ENCODE assay signal across 8 cellular contexts in genomic region chr9:39464122-39464777, GRCh38.
DNase-seq lines count a peak whose midpoint lies in the region; ATAC-seq and TF ChIP-seq lines count a peak whose summit lies in the region.
"Not testable (repeated sequence)": the region's sequence is repeated elsewhere in the genome, so short reads cannot be mapped to it uniquely, and the experiment has no call there.

No MANE protein-coding gene starts in this region.

- peak overlapping the region; percentile 51 for H3K9ac ChIP-seq in Karpas-422 (ENCODE audit: low read length)

- not testable (repeated sequence) for TF ChIP-seq POLR2A in erythroblast (IDR thresholded peaks at IDR 0.05; ENCODE audit: low read length)

- H3K4me2 ChIP-seq in GM23338 (peak overlapping the region; percentile 78), Karpas-422 (ENCODE audit: low read depth, low read length, poor library complexity, severe bottlenecking) (peak overlapping the region; percentile 64), PC-9 (peak overlapping the region; percentile 75)

- ATAC-seq in GM23338: peak; percentile 96

- BruUV-seq in PC-9 (replicated peaks; lab: Mats Ljungman, UMichigan): not testable (repeated sequence)

- H3K27ac Mint-ChIP-seq in GM23338: not testable (repeated sequence)
- peak overlapping the region; percentile 87 for H3K27ac Mint-ChIP-seq in activated T-cell treated with anti-CD3 and anti-CD28 coated beads, Interleukin-2, amount 50 U/mL, for 24 hours

- H3K9me2 ChIP-seq in GM23338 (ENCODE audit: insufficient read depth); Karpas-422 (replicated peaks; ENCODE audit: insufficient read depth, low read length); PC-9 (ENCODE audit: insufficient read depth): not testable (repeated sequence)

- peak overlapping the region; percentile 48 for H3K4me3 ChIP-seq in GM23338
- peak overlapping the region; percentile 62; the same call in 1 of the 2 replicates for H3K4me3 ChIP-seq in Karpas-422 (ENCODE audit: low read length)
- peak overlapping the region; percentile 55; the same call in 1 of the 2 replicates for H3K4me3 ChIP-seq in PC-9

- DNase-seq in DMS 273 treated with DMSO at 0.1 percent for 48 hours (lab: John Stamatoyannopoulos, UW) (peak; percentile 74), GM23338 (ENCODE audit: low spot score) (peak; percentile 84), Karpas-422 (peak; percentile 91), PC-9 (peak; percentile 69 to 80), erythroblast (lab: John Stamatoyannopoulos, UW) (peak; percentile 64 to 71), mucosa of gallbladder (ENCODE audit: low spot score) (peak; percentile 90)
- peak; percentile 84 for DNase-seq in activated T-cell treated with anti-CD3 and anti-CD28 coated beads, Interleukin-2, amount 50 U/mL, for 24 hours
- DNase-seq in stimulated activated CD8-positive, alpha-beta memory T cell treated with anti-CD3 and anti-CD28 coated beads, Interleukin-15, amount 100 ng/mL, for 4 hours (ENCODE audit: low read depth in 2 of 2): peak; percentile 41 to 61

- not testable (repeated sequence) for H4K20me1 ChIP-seq in GM23338 (replicated peaks; ENCODE audit: insufficient read depth); Karpas-422 (ENCODE audit: insufficient read depth, low read depth, low read length); PC-9 (ENCODE audit: insufficient read depth)

- H3K27me3 Mint-ChIP-seq in GM23338 (ENCODE audit: insufficient read depth, low read depth, poor library complexity); activated T-cell treated with anti-CD3 and anti-CD28 coated beads, Interleukin-2, amount 50 U/mL, for 24 hours: not testable (repeated sequence)

- POLR2A ChIA-PET in PC-9 (lab: Charles Lee; ENCODE audit: unreplicated experiment): not testable (repeated sequence)

- H3K36me3 Mint-ChIP-seq in GM23338 (ENCODE audit: low read depth); activated T-cell treated with anti-CD3 and anti-CD28 coated beads, Interleukin-2, amount 50 U/mL, for 24 hours (ENCODE audit: low read depth): not testable (repeated sequence)

- H2AFZ ChIP-seq in GM23338: not testable (repeated sequence)
- H2AFZ ChIP-seq in Karpas-422 (ENCODE audit: low read length) (peak overlapping the region; percentile 28), PC-9 (peak overlapping the region; percentile 73; the same call in 1 of the 2 replicates)

- H3K27ac ChIP-seq in GM23338 (ENCODE audit: low read depth); Karpas-422 (ENCODE audit: low read length); PC-9: not testable (repeated sequence)

- H3F3A ChIP-seq in GM23338 (replicated peaks; ENCODE audit: low read depth); PC-9 (ENCODE audit: insufficient read depth, low read depth): not testable (repeated sequence)

- intact Hi-C loops in PC-9 (cut with micrococcal nuclease; ENCODE audit: unreplicated experiment): not testable (repeated sequence)

- H3K4me1 ChIP-seq in GM23338 (ENCODE audit: insufficient read depth); Karpas-422 (ENCODE audit: low read length); PC-9 (replicated peaks; ENCODE audit: insufficient read depth): not testable (repeated sequence)

- H3K4me1 Mint-ChIP-seq in GM23338; activated T-cell treated with anti-CD3 and anti-CD28 coated beads, Interleukin-2, amount 50 U/mL, for 24 hours (ENCODE audit: low read depth): not testable (repeated sequence)

- not testable (repeated sequence) for H3K9me3 ChIP-seq in Karpas-422 (ENCODE audit: low read length); PC-9 (ENCODE audit: insufficient read depth, low read depth)

- CTCF ChIA-PET in PC-9 (lab: Charles Lee): not testable (repeated sequence)

- H3K36me3 ChIP-seq in GM23338 (ENCODE audit: insufficient read depth); Karpas-422 (ENCODE audit: insufficient read depth, low read length); PC-9 (ENCODE audit: low read depth): not testable (repeated sequence)

- TF ChIP-seq CTCF in GM23338 (conservative IDR thresholded peaks at IDR 0.05; ENCODE audit: low read depth in 2 of 2); PC-9 (conservative IDR thresholded peaks at IDR 0.05): not testable (repeated sequence)

- H3K27me3 ChIP-seq in GM23338 (ENCODE audit: insufficient read depth); Karpas-422 (ENCODE audit: low read length); PC-9 (ENCODE audit: insufficient read depth, low read depth): not testable (repeated sequence)

- H3K9me3 Mint-ChIP-seq in GM23338: peaks cover 10% of the 10 kb centered on the region; the same call in 2 of the 3 replicates
- H3K9me3 Mint-ChIP-seq in activated T-cell treated with anti-CD3 and anti-CD28 coated beads, Interleukin-2, amount 50 U/mL, for 24 hours: not testable (repeated sequence)

- H3K79me2 ChIP-seq in GM23338 (replicated peaks; ENCODE audit: insufficient read depth); Karpas-422 (ENCODE audit: low read length); PC-9 (ENCODE audit: low read depth): not testable (repeated sequence)

- peak overlapping the region; percentile 83 for H3K4me3 Mint-ChIP-seq in GM23338
- H3K4me3 Mint-ChIP-seq in activated T-cell treated with anti-CD3 and anti-CD28 coated beads, Interleukin-2, amount 50 U/mL, for 24 hours: peak overlapping the region; percentile 84

TF ChIP-seq in GM23338, 12 proteins besides CTCF, POLR2A, EP300 and RAD21:
- TF ChIP-seq, protein P1, sequence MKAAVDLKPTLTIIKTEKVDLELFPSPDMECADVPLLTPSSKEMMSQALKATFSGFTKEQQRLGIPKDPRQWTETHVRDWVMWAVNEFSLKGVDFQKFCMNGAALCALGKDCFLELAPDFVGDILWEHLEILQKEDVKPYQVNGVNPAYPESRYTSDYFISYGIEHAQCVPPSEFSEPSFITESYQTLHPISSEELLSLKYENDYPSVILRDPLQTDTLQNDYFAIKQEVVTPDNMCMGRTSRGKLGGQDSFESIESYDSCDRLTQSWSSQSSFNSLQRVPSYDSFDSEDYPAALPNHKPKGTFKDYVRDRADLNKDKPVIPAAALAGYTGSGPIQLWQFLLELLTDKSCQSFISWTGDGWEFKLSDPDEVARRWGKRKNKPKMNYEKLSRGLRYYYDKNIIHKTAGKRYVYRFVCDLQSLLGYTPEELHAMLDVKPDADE (IDR thresholded peaks at IDR 0.05): peak; percentile 67
- peak; percentile 51; the same call in 1 of the 2 replicates for TF ChIP-seq POLR2AphosphoS5 (IDR thresholded peaks at IDR 0.05; ENCODE audit: low read depth)
TF ChIP-seq in GM23338: peak in this region for 2; not testable (repeated sequence) for 10.
